Comparison of ENCODE assay signal across 21 cellular contexts in genomic region chr4:162162672-162163071, GRCh38. TPM values are rescaled to one million over a fixed set of nuclear protein-coding genes. Genes with fewer than 3 reads are reported as not detected.
"Had no signal": no experiment of that assay in that cellular context is flagged by ENCODE, and none has a peak within 500 bp of the region (broad histone marks: within the 10 kb centered on the region; RNA-seq: fewer than 3 reads in every experiment).

No MANE protein-coding gene starts in this region.

- H3K27ac Mint-ChIP-seq: activated CD4-positive, alpha-beta T cell treated with anti-CD3 and anti-CD28 coated beads, Interleukin-2, amount 10 ng/mL, durations not matched to agents 24 days and 14 days; activated CD8-positive, alpha-beta T cell treated with anti-CD3 and anti-CD28 coated beads for 36 hours; activated naive CD4-positive, alpha-beta T cell treated with anti-CD3 and anti-CD28 coated beads for 36 hours; activated naive CD8-positive, alpha-beta T cell treated with anti-CD3 and anti-CD28 coated beads, Interleukin-2, amount 50 U/mL, for 24 hours; activated T-cell treated with anti-CD3 and anti-CD28 coated beads, Interleukin-2, amount 50 U/mL, for 24 hours; activated T-helper 2 cell treated with anti-CD3 and anti-CD28 coated beads, Interferon-gamma antibody, Interleukin-2, Interleukin-4, amounts not matched to agents 10 μg/mL and 5 μg/mL and 100 μg/mL, durations not matched to agents 14 hours and 24 hours and 36 hours; naive thymus-derived CD8-positive, alpha-beta T cell; T-cell had no signal

- ATAC-seq: activated CD8-positive, alpha-beta T cell treated with anti-CD3 and anti-CD28 coated beads for 36 hours; activated naive CD8-positive, alpha-beta T cell treated with anti-CD3 and anti-CD28 coated beads, Interleukin-2, amount 50 U/mL, for 24 hours; heart left ventricle; naive thymus-derived CD8-positive, alpha-beta T cell; T-cell had no signal

- DNase-seq: activated CD4-positive, alpha-beta T cell treated with anti-CD3 and anti-CD28 coated beads, Interleukin-2, amount 10 ng/mL, durations not matched to agents 24 days and 14 days; activated CD8-positive, alpha-beta T cell treated with anti-CD3 and anti-CD28 coated beads for 36 hours; activated naive CD4-positive, alpha-beta T cell treated with anti-CD3 and anti-CD28 coated beads for 36 hours; activated naive CD8-positive, alpha-beta T cell treated with anti-CD3 and anti-CD28 coated beads, Interleukin-2, amount 50 U/mL, for 24 hours; activated T-cell treated with anti-CD3 and anti-CD28 coated beads, Interleukin-2, amount 50 U/mL, for 24 hours; brain microvascular endothelial cell; central memory CD4-positive, alpha-beta T cell; colonic mucosa; heart left ventricle; mesenchymal stem cell; naive thymus-derived CD8-positive, alpha-beta T cell; occipital lobe; stimulated activated CD4-positive, alpha-beta T cell treated with anti-CD3 and anti-CD28 coated beads, Interleukin-12 subunit alpha, Interleukin-12 subunit beta, amount 100 ng/mL, for 4 hours; stimulated activated CD4-positive, alpha-beta T cell treated with anti-CD3 and anti-CD28 coated beads, Interleukin-1b, Interleukin-23, amount 100 ng/mL, for 48 hours; stimulated activated CD8-positive, alpha-beta memory T cell treated with anti-CD3 and anti-CD28 coated beads, Interleukin-4, amount 100 ng/mL, for 48 hours; stimulated activated naive CD4-positive, alpha-beta T cell; T-cell had no signal

- H3K36me3 Mint-ChIP-seq: naive thymus-derived CD8-positive, alpha-beta T cell; T-cell had no signal

- H3K9me3 Mint-ChIP-seq: activated CD4-positive, alpha-beta T cell treated with anti-CD3 and anti-CD28 coated beads, Interleukin-2, amount 10 ng/mL, durations not matched to agents 24 days and 14 days; activated CD8-positive, alpha-beta T cell treated with anti-CD3 and anti-CD28 coated beads for 36 hours; activated naive CD4-positive, alpha-beta T cell treated with anti-CD3 and anti-CD28 coated beads for 36 hours; activated naive CD8-positive, alpha-beta T cell treated with anti-CD3 and anti-CD28 coated beads, Interleukin-2, amount 50 U/mL, for 24 hours; activated T-helper 2 cell treated with anti-CD3 and anti-CD28 coated beads, Interferon-gamma antibody, Interleukin-2, Interleukin-4, amounts not matched to agents 10 μg/mL and 5 μg/mL and 100 μg/mL, durations not matched to agents 14 hours and 24 hours and 36 hours had no signal

- H3K4me3 Mint-ChIP-seq: activated CD4-positive, alpha-beta T cell treated with anti-CD3 and anti-CD28 coated beads, Interleukin-2, amount 10 ng/mL, durations not matched to agents 24 days and 14 days; activated CD8-positive, alpha-beta T cell treated with anti-CD3 and anti-CD28 coated beads for 36 hours; activated naive CD4-positive, alpha-beta T cell treated with anti-CD3 and anti-CD28 coated beads for 36 hours; activated naive CD8-positive, alpha-beta T cell treated with anti-CD3 and anti-CD28 coated beads, Interleukin-2, amount 50 U/mL, for 24 hours; activated T-cell treated with anti-CD3 and anti-CD28 coated beads, Interleukin-2, amount 50 U/mL, for 24 hours; naive thymus-derived CD8-positive, alpha-beta T cell; T-cell had no signal

RNA-seq across cellular contexts. Expression of gene FSTL5, which starts 1.1 kb away (rescaled TPM):
- total RNA-seq: activated CD4-positive, alpha-beta T cell treated with anti-CD3 and anti-CD28 coated beads, Interleukin-2, amount 10 ng/mL, durations not matched to agents 24 days and 14 days; activated CD8-positive, alpha-beta T cell treated with anti-CD3 and anti-CD28 coated beads for 36 hours; activated naive CD4-positive, alpha-beta T cell treated with anti-CD3 and anti-CD28 coated beads for 36 hours; activated T-helper 2 cell treated with anti-CD3 and anti-CD28 coated beads, Interferon-gamma antibody, Interleukin-2, Interleukin-4, amounts not matched to agents 10 μg/mL and 5 μg/mL and 100 μg/mL, durations not matched to agents 14 hours and 24 hours and 36 hours; heart left ventricle; lower leg skin; naive thymus-derived CD8-positive, alpha-beta T cell; right atrium auricular region; T-cell had no signal
- polyA plus RNA-seq: esophagus; heart left ventricle; naive thymus-derived CD8-positive, alpha-beta T cell had no signal
